In genomic region chr13:68938639-68939038, GRCh38 we compare ENCODE assay signal across 1 cellular context.
A peak's percentile ranks its signal among the peaks of the same experiment; 100 is the strongest.
TF ChIP-seq lines count a peak whose summit lies in the region.

No MANE protein-coding gene starts in this region.

TF ChIP-seq in HepG2, 621 proteins besides CTCF, POLR2A, EP300 and RAD21 (continued from another document):
- TF ChIP-seq ATF6 (CRISPR knock-in tag; conservative IDR thresholded peaks at IDR 0.05) (no peak), SOX6 (IDR thresholded peaks at IDR 0.05) (no peak), SOX6 (CRISPR knock-in tag; IDR thresholded peaks at IDR 0.05) (no peak), MAFF (IDR thresholded peaks at IDR 0.05; ENCODE audit: low read depth, low read length) (peak; percentile 86), ZBTB2 (CRISPR knock-in tag; IDR thresholded peaks at IDR 0.05; ENCODE audit: low read depth) (no peak), ZNF552 (CRISPR knock-in tag; IDR thresholded peaks at IDR 0.05; ENCODE audit: borderline replicate concordance) (no peak), HDAC1 (CRISPR knock-in tag; IDR thresholded peaks at IDR 0.05) (no peak)
